In genomic region chr7:73718905-73719805, GRCh38 we compare ENCODE assay signal across 1 cellular context.
A peak's percentile ranks its signal among the peaks of the same experiment; 100 is the strongest.
TF ChIP-seq lines count a peak whose summit lies in the region.

Gene STX1A, minus strand, starts transcription at chr7:73719669. Its CDS starts 38 bp downstream, at chr7:73719631.

TF ChIP-seq in K562, 482 proteins besides CTCF, POLR2A, EP300 and RAD21 (continued from another document and continues in another):
- TF ChIP-seq MLX (CRISPR knock-in tag; conservative IDR thresholded peaks at IDR 0.05) (no peak), CTBP1 (IDR thresholded peaks at IDR 0.05; ENCODE audit: borderline replicate concordance) (peak; percentile 42; the same call in 1 of the 2 replicates), HCFC1 (IDR thresholded peaks at IDR 0.05; ENCODE audit: low read depth, low read length) (no peak), ARID3A (IDR thresholded peaks at IDR 0.05; ENCODE audit: borderline replicate concordance, low read depth, low read length) (no peak), ZNF282 (CRISPR knock-in tag; IDR thresholded peaks at IDR 0.05) (no peak), HSF4 (CRISPR knock-in tag; IDR thresholded peaks at IDR 0.05; ENCODE audit: borderline replicate concordance) (no peak), KDM1A (IDR thresholded peaks at IDR 0.05) (no peak), STAT5A (IDR thresholded peaks at IDR 0.05; ENCODE audit: borderline replicate concordance, low read length) (no peak), DPF2 (IDR thresholded peaks at IDR 0.05) (no peak), CHAMP1 (IDR thresholded peaks at IDR 0.05) (no peak), CUX1 (CRISPR knock-in tag; IDR thresholded peaks at IDR 0.05) (no peak), THAP12 (CRISPR knock-in tag; IDR thresholded peaks at IDR 0.05) (peak; percentile 82; the same call in 1 of the 2 replicates), POLR2G (IDR thresholded peaks at IDR 0.05; ENCODE audit: low read depth, low read length) (peak; percentile 79), SMAD3 (CRISPR knock-in tag; conservative IDR thresholded peaks at IDR 0.05) (no peak), KDM4B (IDR thresholded peaks at IDR 0.05; ENCODE audit: borderline replicate concordance in 2 of 2, low read depth in 1 of 2) (no peak), TRIM25 (IDR thresholded peaks at IDR 0.05; ENCODE audit: borderline replicate concordance) (no peak), TGIF2 (CRISPR knock-in tag; IDR thresholded peaks at IDR 0.05) (peak; percentile 84; the same call in 1 of the 2 replicates), UBTF (IDR thresholded peaks at IDR 0.05; ENCODE audit: borderline replicate concordance in 1 of 2, low read depth in 2 of 2, low read length in 2 of 2) (peak in 1 of 2 experiments; percentile 71; a peak in 1 of 4 replicates), ZNF717 (CRISPR knock-in tag; IDR thresholded peaks at IDR 0.05) (no peak), E2F4 (CRISPR knock-in tag; IDR thresholded peaks at IDR 0.05; ENCODE audit: low read depth) (0 out of 2 replicates have a peak, but pooled peaks have one; percentile 18), CAMTA2 (CRISPR knock-in tag; conservative IDR thresholded peaks at IDR 0.05) (0 out of 2 replicates have a peak, but pooled peaks have one; percentile 74), L3MBTL2 (IDR thresholded peaks at IDR 0.05) (peak; percentile 78; the same call in 1 of the 2 replicates), ZC3H11A (IDR thresholded peaks at IDR 0.05; ENCODE audit: low read depth, low read length) (no peak), POLR2H (tag; IDR thresholded peaks at IDR 0.05; ENCODE audit: low read depth) (no peak), ZNF740 (CRISPR knock-in tag; IDR thresholded peaks at IDR 0.05) (peak; percentile 59; the same call in 1 of the 2 replicates), ZNF740 (tag; IDR thresholded peaks at IDR 0.05) (no peak), ESRRA (IDR thresholded peaks at IDR 0.05; ENCODE audit: borderline replicate concordance, low read depth) (0 out of 2 replicates have a peak, but pooled peaks have one; percentile 14), NR4A1 (CRISPR knock-in tag; IDR thresholded peaks at IDR 0.05) (no peak), NR4A1 (tag; IDR thresholded peaks at IDR 0.05) (no peak), SIRT6 (IDR thresholded peaks at IDR 0.05; ENCODE audit: low read depth, low read length) (no peak), THRAP3 (IDR thresholded peaks at IDR 0.05; ENCODE audit: borderline replicate concordance) (no peak), SAFB2 (IDR thresholded peaks at IDR 0.05; ENCODE audit: borderline replicate concordance, low read depth, low read length, severe bottlenecking) (no peak), ZNF277 (CRISPR knock-in tag; IDR thresholded peaks at IDR 0.05; ENCODE audit: borderline replicate concordance) (no peak), MAZ (CRISPR knock-in tag; conservative IDR thresholded peaks at IDR 0.05 in 1 of 2, IDR thresholded peaks at IDR 0.05 in 1 of 2) (peak in 1 of 2 experiments; percentile 37; a peak in 1 of 4 replicates), ZNF699 (CRISPR knock-in tag; IDR thresholded peaks at IDR 0.05; ENCODE audit: insufficient replicate concordance) (no peak), ZNF655 (CRISPR knock-in tag; IDR thresholded peaks at IDR 0.05) (no peak)
